ENCODE assay signal across 1 cellular context in the genomic region with DNA sequence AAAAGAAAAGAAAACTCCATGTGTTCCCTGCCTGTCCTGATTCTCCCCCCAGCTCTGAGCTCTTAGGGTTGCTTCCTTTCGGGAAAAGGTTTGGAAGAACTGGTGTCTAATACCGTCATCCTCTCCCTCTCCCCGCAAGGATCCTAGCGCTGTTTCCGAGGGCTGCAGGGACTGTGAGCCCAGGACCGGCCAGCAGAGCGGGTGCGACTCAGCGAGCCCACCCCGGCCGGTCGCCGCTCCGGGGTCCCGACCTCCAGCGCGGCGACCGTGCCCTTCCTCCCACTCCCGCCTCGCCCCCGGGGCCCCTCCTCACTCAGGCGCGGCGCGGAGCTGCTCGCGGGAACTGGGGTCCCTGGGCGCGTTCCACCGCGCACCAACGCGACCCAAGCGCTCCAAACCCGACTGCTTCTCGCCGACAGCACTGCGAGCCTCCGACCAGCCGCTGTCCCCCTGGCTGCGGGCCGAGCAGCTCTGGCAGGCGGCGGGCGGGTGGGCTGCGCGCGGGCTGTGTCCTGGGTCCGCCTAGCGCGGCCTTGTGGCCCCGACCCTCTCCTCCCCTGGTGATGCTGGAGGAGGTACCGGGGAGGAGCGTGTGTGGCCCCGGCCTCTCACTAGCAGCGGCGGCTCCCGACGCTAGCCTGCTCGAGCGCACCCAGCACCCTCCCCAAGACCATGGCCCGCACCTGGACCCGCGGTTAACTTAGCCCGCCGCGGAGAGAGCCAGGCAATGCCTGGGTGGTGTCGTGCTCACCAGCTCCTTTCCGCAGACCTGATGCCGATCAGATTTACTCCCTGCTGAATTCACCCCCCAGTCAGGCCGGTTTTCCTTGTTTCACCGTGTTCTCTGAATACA.
TF ChIP-seq lines count a peak whose summit lies in the region.

Gene PLA2G7, minus strand, starts transcription at position 509 of the 853 bp plus-strand sequence. CDS start 12,484 bp downstream, outside the sequence.

TF ChIP-seq in HEK293, 187 proteins besides CTCF, POLR2A, EP300 and RAD21 (continued from another document and continues in another):
- no peak for TF ChIP-seq ZNF639 (tag by site-specific recombination; IDR thresholded peaks at IDR 0.05)
- no peak for TF ChIP-seq ZNF16 (tag by site-specific recombination; IDR thresholded peaks at IDR 0.05; ENCODE audit: low read depth)
- TF ChIP-seq ZNF202 (tag by site-specific recombination; IDR thresholded peaks at IDR 0.05; ENCODE audit: borderline replicate concordance), result no peak
- no peak for TF ChIP-seq MYNN (tag by site-specific recombination; IDR thresholded peaks at IDR 0.05; ENCODE audit: borderline replicate concordance)
- no peak for TF ChIP-seq ZFP3 (tag by site-specific recombination; IDR thresholded peaks at IDR 0.05; ENCODE audit: low read depth)
- no peak for TF ChIP-seq ZBTB7A (tag by site-specific recombination; IDR thresholded peaks at IDR 0.05; ENCODE audit: low read depth)
- no peak; the same call in 1 of the 2 replicates for TF ChIP-seq TRIM28 (IDR thresholded peaks at IDR 0.05; ENCODE audit: borderline replicate concordance, low read length)
- no peak for TF ChIP-seq ZNF433 (tag by site-specific recombination; IDR thresholded peaks at IDR 0.05; ENCODE audit: low read depth)
- no peak for TF ChIP-seq GFI1B (tag by site-specific recombination; IDR thresholded peaks at IDR 0.05)
- no peak for TF ChIP-seq ZNF280D (tag by site-specific recombination; IDR thresholded peaks at IDR 0.05)
- 0 out of 2 replicates have a peak, but pooled peaks have one; percentile 39 for TF ChIP-seq ZEB2 (tag by site-specific recombination; IDR thresholded peaks at IDR 0.05)
- TF ChIP-seq ZXDB (tag by site-specific recombination; IDR thresholded peaks at IDR 0.05), result peak; percentile 11; the same call in 1 of the 2 replicates
- TF ChIP-seq ZNF138 (tag by site-specific recombination; IDR thresholded peaks at IDR 0.05; ENCODE audit: borderline replicate concordance), result no peak
- TF ChIP-seq, protein P1, sequence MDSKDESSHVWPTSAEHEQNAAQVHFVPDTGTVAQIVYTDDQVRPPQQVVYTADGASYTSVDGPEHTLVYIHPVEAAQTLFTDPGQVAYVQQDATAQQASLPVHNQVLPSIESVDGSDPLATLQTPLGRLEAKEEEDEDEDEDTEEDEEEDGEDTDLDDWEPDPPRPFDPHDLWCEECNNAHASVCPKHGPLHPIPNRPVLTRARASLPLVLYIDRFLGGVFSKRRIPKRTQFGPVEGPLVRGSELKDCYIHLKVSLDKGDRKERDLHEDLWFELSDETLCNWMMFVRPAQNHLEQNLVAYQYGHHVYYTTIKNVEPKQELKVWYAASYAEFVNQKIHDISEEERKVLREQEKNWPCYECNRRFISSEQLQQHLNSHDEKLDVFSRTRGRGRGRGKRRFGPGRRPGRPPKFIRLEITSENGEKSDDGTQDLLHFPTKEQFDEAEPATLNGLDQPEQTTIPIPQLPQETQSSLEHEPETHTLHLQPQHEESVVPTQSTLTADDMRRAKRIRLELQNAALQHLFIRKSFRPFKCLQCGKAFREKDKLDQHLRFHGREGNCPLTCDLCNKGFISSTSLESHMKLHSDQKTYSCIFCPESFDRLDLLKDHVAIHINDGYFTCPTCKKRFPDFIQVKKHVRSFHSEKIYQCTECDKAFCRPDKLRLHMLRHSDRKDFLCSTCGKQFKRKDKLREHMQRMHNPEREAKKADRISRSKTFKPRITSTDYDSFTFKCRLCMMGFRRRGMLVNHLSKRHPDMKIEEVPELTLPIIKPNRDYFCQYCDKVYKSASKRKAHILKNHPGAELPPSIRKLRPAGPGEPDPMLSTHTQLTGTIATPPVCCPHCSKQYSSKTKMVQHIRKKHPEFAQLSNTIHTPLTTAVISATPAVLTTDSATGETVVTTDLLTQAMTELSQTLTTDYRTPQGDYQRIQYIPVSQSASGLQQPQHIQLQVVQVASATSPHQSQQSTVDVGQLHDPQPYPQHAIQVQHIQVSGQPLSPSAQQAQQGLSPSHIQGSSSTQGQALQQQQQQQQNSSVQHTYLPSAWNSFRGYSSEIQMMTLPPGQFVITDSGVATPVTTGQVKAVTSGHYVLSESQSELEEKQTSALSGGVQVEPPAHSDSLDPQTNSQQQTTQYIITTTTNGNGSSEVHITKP (tag by site-specific recombination; IDR thresholded peaks at IDR 0.05), result no peak
- TF ChIP-seq ZNF169 (tag by site-specific recombination; IDR thresholded peaks at IDR 0.05), result no peak
- no peak for TF ChIP-seq ZNF211 (tag by site-specific recombination; IDR thresholded peaks at IDR 0.05; ENCODE audit: low read depth)
- TF ChIP-seq MEIS1 (CRISPR knock-in tag; IDR thresholded peaks at IDR 0.05; ENCODE audit: borderline replicate concordance), result no peak
- TF ChIP-seq ZNF610 (tag by site-specific recombination; IDR thresholded peaks at IDR 0.05; ENCODE audit: borderline replicate concordance), result no peak
- no peak for TF ChIP-seq ZNF585B (tag by site-specific recombination; IDR thresholded peaks at IDR 0.05)
- TF ChIP-seq, protein P2, sequence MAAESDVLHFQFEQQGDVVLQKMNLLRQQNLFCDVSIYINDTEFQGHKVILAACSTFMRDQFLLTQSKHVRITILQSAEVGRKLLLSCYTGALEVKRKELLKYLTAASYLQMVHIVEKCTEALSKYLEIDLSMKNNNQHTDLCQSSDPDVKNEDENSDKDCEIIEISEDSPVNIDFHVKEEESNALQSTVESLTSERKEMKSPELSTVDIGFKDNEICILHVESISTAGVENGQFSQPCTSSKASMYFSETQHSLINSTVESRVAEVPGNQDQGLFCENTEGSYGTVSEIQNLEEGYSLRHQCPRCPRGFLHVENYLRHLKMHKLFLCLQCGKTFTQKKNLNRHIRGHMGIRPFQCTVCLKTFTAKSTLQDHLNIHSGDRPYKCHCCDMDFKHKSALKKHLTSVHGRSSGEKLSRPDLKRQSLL (tag by site-specific recombination; IDR thresholded peaks at IDR 0.05), result 0 out of 2 replicates have a peak, but pooled peaks have one; percentile 7
- TF ChIP-seq ZNF791 (tag by site-specific recombination; IDR thresholded peaks at IDR 0.05), result no peak
- peak; percentile 69; the same call in 1 of the 2 replicates for TF ChIP-seq KLF17 (tag by site-specific recombination; IDR thresholded peaks at IDR 0.05)
- TF ChIP-seq GLIS1 (tag by site-specific recombination; IDR thresholded peaks at IDR 0.05), result peak; percentile 17
- TF ChIP-seq ZNF2 (tag by site-specific recombination; IDR thresholded peaks at IDR 0.05), result 0 out of 2 replicates have a peak, but pooled peaks have one; percentile 30
- TF ChIP-seq PRDM2 (tag by site-specific recombination; IDR thresholded peaks at IDR 0.05; ENCODE audit: borderline replicate concordance), result no peak
- TF ChIP-seq FEZF1 (tag by site-specific recombination; IDR thresholded peaks at IDR 0.05), result no peak
- TF ChIP-seq, protein P3, sequence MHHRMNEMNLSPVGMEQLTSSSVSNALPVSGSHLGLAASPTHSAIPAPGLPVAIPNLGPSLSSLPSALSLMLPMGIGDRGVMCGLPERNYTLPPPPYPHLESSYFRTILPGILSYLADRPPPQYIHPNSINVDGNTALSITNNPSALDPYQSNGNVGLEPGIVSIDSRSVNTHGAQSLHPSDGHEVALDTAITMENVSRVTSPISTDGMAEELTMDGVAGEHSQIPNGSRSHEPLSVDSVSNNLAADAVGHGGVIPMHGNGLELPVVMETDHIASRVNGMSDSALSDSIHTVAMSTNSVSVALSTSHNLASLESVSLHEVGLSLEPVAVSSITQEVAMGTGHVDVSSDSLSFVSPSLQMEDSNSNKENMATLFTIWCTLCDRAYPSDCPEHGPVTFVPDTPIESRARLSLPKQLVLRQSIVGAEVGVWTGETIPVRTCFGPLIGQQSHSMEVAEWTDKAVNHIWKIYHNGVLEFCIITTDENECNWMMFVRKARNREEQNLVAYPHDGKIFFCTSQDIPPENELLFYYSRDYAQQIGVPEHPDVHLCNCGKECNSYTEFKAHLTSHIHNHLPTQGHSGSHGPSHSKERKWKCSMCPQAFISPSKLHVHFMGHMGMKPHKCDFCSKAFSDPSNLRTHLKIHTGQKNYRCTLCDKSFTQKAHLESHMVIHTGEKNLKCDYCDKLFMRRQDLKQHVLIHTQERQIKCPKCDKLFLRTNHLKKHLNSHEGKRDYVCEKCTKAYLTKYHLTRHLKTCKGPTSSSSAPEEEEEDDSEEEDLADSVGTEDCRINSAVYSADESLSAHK (tag by site-specific recombination; IDR thresholded peaks at IDR 0.05), result peak; percentile 7; the same call in 1 of the 2 replicates
- no peak for TF ChIP-seq ZNF776 (tag by site-specific recombination; IDR thresholded peaks at IDR 0.05; ENCODE audit: borderline replicate concordance)
- no peak for TF ChIP-seq ZNF391 (tag by site-specific recombination; IDR thresholded peaks at IDR 0.05; ENCODE audit: borderline replicate concordance, low read depth)
- TF ChIP-seq ZNF23 (tag by site-specific recombination; IDR thresholded peaks at IDR 0.05; ENCODE audit: borderline replicate concordance), result no peak
- TF ChIP-seq, protein P4, sequence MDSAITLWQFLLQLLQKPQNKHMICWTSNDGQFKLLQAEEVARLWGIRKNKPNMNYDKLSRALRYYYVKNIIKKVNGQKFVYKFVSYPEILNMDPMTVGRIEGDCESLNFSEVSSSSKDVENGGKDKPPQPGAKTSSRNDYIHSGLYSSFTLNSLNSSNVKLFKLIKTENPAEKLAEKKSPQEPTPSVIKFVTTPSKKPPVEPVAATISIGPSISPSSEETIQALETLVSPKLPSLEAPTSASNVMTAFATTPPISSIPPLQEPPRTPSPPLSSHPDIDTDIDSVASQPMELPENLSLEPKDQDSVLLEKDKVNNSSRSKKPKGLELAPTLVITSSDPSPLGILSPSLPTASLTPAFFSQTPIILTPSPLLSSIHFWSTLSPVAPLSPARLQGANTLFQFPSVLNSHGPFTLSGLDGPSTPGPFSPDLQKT (IDR thresholded peaks at IDR 0.05; ENCODE audit: borderline replicate concordance, low read depth, low read length), result no peak
